Comparison of ENCODE assay signal across 15 cellular contexts in the genomic region with DNA sequence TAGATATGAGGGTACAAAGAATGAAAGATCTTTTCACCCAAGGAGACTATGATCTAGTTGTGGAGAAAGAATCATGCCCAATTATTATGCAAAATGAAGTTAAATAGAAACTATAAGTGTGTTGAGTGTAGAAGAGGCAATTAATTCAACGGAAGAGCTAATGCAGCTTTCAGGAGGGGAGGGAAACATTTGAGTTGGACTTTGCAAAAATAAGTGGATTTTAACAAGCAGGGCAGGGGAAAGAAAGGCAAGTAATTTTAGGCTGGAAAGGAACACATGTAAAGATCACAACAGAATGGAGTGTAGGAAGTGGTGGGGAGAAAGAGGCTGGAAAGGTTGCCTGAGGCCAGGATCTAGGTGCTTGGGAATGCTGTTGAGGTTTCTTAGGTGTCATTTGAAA. TPM values are rescaled to one million over a fixed set of nuclear protein-coding genes. Genes with fewer than 3 reads are reported as not detected.
DNase-seq lines count a peak whose midpoint lies in the region; ATAC-seq and FAIRE-seq lines count a peak whose summit lies in the region.
"Had no signal": no experiment of that assay in that cellular context is flagged by ENCODE, and none has a peak within 500 bp of the region (broad histone marks: within the 10 kb centered on the region; RNA-seq: fewer than 3 reads in every experiment).

No MANE protein-coding gene starts in this region.

- WGBS in aorta, 2 donors: 75 to 82% methylated on average over 1 of the region's 1 CpG

- ATAC-seq in aorta (ENCODE audit: low FRiP score) (no peak), HG02642 (IDR thresholded peaks at IDR 0.05; ENCODE audit: poor library complexity, unreplicated experiment) (no peak)
- ATAC-seq: HCT116 had no signal

- H3K9me3 Mint-ChIP-seq in activated T-helper 2 cell treated with anti-CD3 and anti-CD28 coated beads, Interferon-gamma antibody, Interleukin-2, Interleukin-4, amounts not matched to agents 10 μg/mL and 5 μg/mL and 100 μg/mL, durations not matched to agents 14 hours and 24 hours and 36 hours: no peaks in the 10 kb centered on the region
- H3K9me3 Mint-ChIP-seq: CD4-positive, alpha-beta T cell had no signal

- H3K4me3 Mint-ChIP-seq in activated T-helper 2 cell treated with anti-CD3 and anti-CD28 coated beads, Interferon-gamma antibody, Interleukin-2, Interleukin-4, amounts not matched to agents 10 μg/mL and 5 μg/mL and 100 μg/mL, durations not matched to agents 14 hours and 24 hours and 36 hours (ENCODE audit: low read depth): no peak overlapping the region
- H3K4me3 Mint-ChIP-seq: CD4-positive, alpha-beta T cell had no signal

- peaks cover 32% of the 10 kb centered on the region for H3K36me3 Mint-ChIP-seq in activated T-helper 2 cell treated with anti-CD3 and anti-CD28 coated beads, Interferon-gamma antibody, Interleukin-2, Interleukin-4, amounts not matched to agents 10 μg/mL and 5 μg/mL and 100 μg/mL, durations not matched to agents 14 hours and 24 hours and 36 hours (ENCODE audit: low read depth)

- no peak overlapping the region for H3K27ac ChIP-seq in aorta (ENCODE audit: low read depth in 1 of 2, low read length in 2 of 2)
- H3K27ac ChIP-seq: C4-2B, HL-60, KMS-11 had no signal

- peak overlapping the region; percentile 28 for H3K27ac Mint-ChIP-seq in activated T-helper 2 cell treated with anti-CD3 and anti-CD28 coated beads, Interferon-gamma antibody, Interleukin-2, Interleukin-4, amounts not matched to agents 10 μg/mL and 5 μg/mL and 100 μg/mL, durations not matched to agents 14 hours and 24 hours and 36 hours
- H3K27ac Mint-ChIP-seq: CD4-positive, alpha-beta T cell had no signal

- FAIRE-seq in GM19239 (lab: Jason Lieb, UNC): peak; percentile 8
- peak; percentile 61 for FAIRE-seq in islet of Langerhans (lab: Jason Lieb, UNC)

- in situ Hi-C loops in HAP-1 (cut with MboI; ENCODE audit: low sequenced_read_pairs): no loop called here

- H3K4me1 ChIP-seq in HAP-1: peaks cover 21% of the 10 kb centered on the region
- H3K4me1 ChIP-seq in aorta (ENCODE audit: control insufficient read depth in 1 of 2, insufficient read depth in 2 of 2, low read length in 2 of 2): no peaks in the 10 kb centered on the region

- no peak for DNase-seq in GM19239 (ENCODE audit: insufficient read length, low spot score)
- peak; percentile 57 to 83 for DNase-seq in HAP-1 (ENCODE audit: low spot score in 2 of 2)
- DNase-seq in activated T-helper 2 cell treated with anti-CD3 and anti-CD28 coated beads, Interferon-gamma antibody, Interleukin-2, Interleukin-4, amounts not matched to agents 10 μg/mL and 5 μg/mL and 100 μg/mL, durations not matched to agents 14 hours and 24 hours and 36 hours (ENCODE audit: low spot score): no peak
- no peak for DNase-seq in aorta
- DNase-seq in iPS-NIHi11 (ENCODE audit: low spot score): no peak
- DNase-seq: AML-193; Caco-2; CD4-positive, alpha-beta T cell; GDM1 had no signal

- H3K27me3 Mint-ChIP-seq in activated T-helper 2 cell treated with anti-CD3 and anti-CD28 coated beads, Interferon-gamma antibody, Interleukin-2, Interleukin-4, amounts not matched to agents 10 μg/mL and 5 μg/mL and 100 μg/mL, durations not matched to agents 14 hours and 24 hours and 36 hours (ENCODE audit: low read depth): no peaks in the 10 kb centered on the region
- H3K27me3 Mint-ChIP-seq: CD4-positive, alpha-beta T cell had no signal

- H3K4me3 ChIP-seq in HAP-1: no peak overlapping the region
- H3K4me3 ChIP-seq in aorta (ENCODE audit: low read length in 2 of 2): no peak overlapping the region

- H3K36me3 ChIP-seq in HAP-1 (replicated peaks) (peaks cover 16% of the 10 kb centered on the region), aorta (ENCODE audit: control insufficient read depth in 1 of 2, insufficient read depth in 2 of 2, low read length in 1 of 2) (peaks cover 0 to 3% of the 10 kb centered on the region in 2 donors)

- H3K4me1 Mint-ChIP-seq in activated T-helper 2 cell treated with anti-CD3 and anti-CD28 coated beads, Interferon-gamma antibody, Interleukin-2, Interleukin-4, amounts not matched to agents 10 μg/mL and 5 μg/mL and 100 μg/mL, durations not matched to agents 14 hours and 24 hours and 36 hours (ENCODE audit: low read depth): peaks cover 7% of the 10 kb centered on the region

- H3K27me3 ChIP-seq in HAP-1 (ENCODE audit: low read depth): no peaks in the 10 kb centered on the region
- no peaks in the 10 kb centered on the region for H3K27me3 ChIP-seq in aorta (ENCODE audit: control insufficient read depth in 1 of 2, insufficient read depth in 2 of 2, low read length in 1 of 2)

- no peaks in the 10 kb centered on the region for H3K9me3 ChIP-seq in HAP-1
- no peaks in the 10 kb centered on the region for H3K9me3 ChIP-seq in aorta (ENCODE audit: control insufficient read depth, low read length)
- H3K9me3 ChIP-seq: Caco-2 had no signal

- intact Hi-C loops in activated T-helper 2 cell treated with anti-CD3 and anti-CD28 coated beads, Interferon-gamma antibody, Interleukin-2, Interleukin-4, amounts not matched to agents 10 μg/mL and 5 μg/mL and 100 μg/mL, durations not matched to agents 14 hours and 24 hours and 36 hours (cut with micrococcal nuclease): no loop called here
- intact Hi-C loops in aorta (cut with DNase I): no loop called here

RNA-seq across cellular contexts. Expression of gene KLHL15, which starts 44.1 kb away (rescaled TPM):
- 10.3 and 11.3 TPM in 2 replicates for total RNA-seq in activated T-helper 2 cell treated with anti-CD3 and anti-CD28 coated beads, Interferon-gamma antibody, Interleukin-2, Interleukin-4, amounts not matched to agents 10 μg/mL and 5 μg/mL and 100 μg/mL, durations not matched to agents 14 hours and 24 hours and 36 hours
- 1 to 10 TPM; 6.0 to 9.0 TPM for total RNA-seq in aorta
- 1 to 10 TPM; 1.1 to 1.8 TPM for polyA plus RNA-seq in aorta

Comparison
In these comparisons a context has a peak if more than half of its experiments do, and no peak if none do; other contexts are left out.
1. DNase-seq: peak in HAP-1 (2 of 2); none in GM19239 (single experiment), activated T-helper 2 cell treated with anti-CD3 and anti-CD28 coated beads, Interferon-gamma antibody, Interleukin-2, Interleukin-4, amounts not matched to agents 10 μg/mL and 5 μg/mL and 100 μg/mL, durations not matched to agents 14 hours and 24 hours and 36 hours (single experiment), aorta (0 of 2) and iPS-NIHi11 (single experiment).